In genomic region chr22:49224243-49224642, GRCh38 we compare ENCODE assay signal across 33 cellular contexts.
DNase-seq lines count a peak whose midpoint lies in the region; FAIRE-seq and TF ChIP-seq lines count a peak whose summit lies in the region.
"Had no signal": no experiment of that assay in that cellular context is flagged by ENCODE, and none has a peak within 500 bp of the region (broad histone marks: within the 10 kb centered on the region; RNA-seq: fewer than 3 reads in every experiment).

No MANE protein-coding gene starts in this region.

- H3K79me1 ChIP-seq in mesenchymal stem cell (replicated peaks; ENCODE audit: low read length, poor library complexity, severe bottlenecking): no peaks in the 10 kb centered on the region
- no peaks in the 10 kb centered on the region for H3K79me1 ChIP-seq in mesendoderm (ENCODE audit: low read length)

- H3K27me3 ChIP-seq in mesenchymal stem cell (ENCODE audit: control insufficient read depth in 1 of 2, insufficient read depth in 1 of 2, low read length in 2 of 2) (no peaks in the 10 kb centered on the region), small intestine (ENCODE audit: control insufficient read depth in 2 of 2, insufficient read depth in 2 of 2, low read length in 2 of 2) (peaks cover 0 to 2% of the 10 kb centered on the region in 2 donors), mesendoderm (ENCODE audit: insufficient read depth, low read length, poor library complexity) (no peaks in the 10 kb centered on the region)
- H3K27me3 ChIP-seq: BE2C; BLaER1; BLaER1 treated with 17β-estradiol and CSF1 and Interleukin-3, amounts not matched to agents 10 nM and 100 nM had no signal

- H3K18ac ChIP-seq in mesenchymal stem cell (ENCODE audit: low read depth in 1 of 2, low read length in 2 of 2) (no peak overlapping the region), mesendoderm (ENCODE audit: low read length) (no peak overlapping the region)

- 54% methylated on average over 4 of the region's 4 CpGs for WGBS in mesenchymal stem cell
- WGBS in small intestine, 3 donors: 70 to 80% (median 70%) methylated on average over 4 of the region's 4 CpGs
- no CpG with 5 or more reads among the region's 4 CpGs for WGBS in mesendoderm (ENCODE audit: extremely low coverage, insufficient coverage, low lambda C conversion rate)

- H3K36me3 ChIP-seq in HEK293 (ENCODE audit: control insufficient read depth in 2 of 2, insufficient read depth in 1 of 2, low read length in 2 of 2) (no peaks in the 10 kb centered on the region), mesenchymal stem cell (ENCODE audit: control insufficient read depth in 1 of 2, insufficient read depth in 2 of 2, low read depth in 1 of 2, low read length in 2 of 2) (no peaks in the 10 kb centered on the region), small intestine (ENCODE audit: control insufficient read depth in 2 of 2, insufficient read depth in 2 of 2, low read length in 2 of 2) (no peaks in the 10 kb centered on the region), mesendoderm (ENCODE audit: control insufficient read depth, insufficient read depth, low read length) (no peaks in the 10 kb centered on the region)
- H3K36me3 ChIP-seq: BE2C; BLaER1; BLaER1 treated with 17β-estradiol and CSF1 and Interleukin-3, amounts not matched to agents 10 nM and 100 nM had no signal

- no peak overlapping the region for H3K23ac ChIP-seq in mesenchymal stem cell (ENCODE audit: low read length in 2 of 2)
- H3K23ac ChIP-seq in mesendoderm (ENCODE audit: low read length): no peak overlapping the region

- H3K4me2 ChIP-seq in mesenchymal stem cell (ENCODE audit: low read length, poor library complexity, severe bottlenecking): no peak overlapping the region
- no peak overlapping the region for H3K4me2 ChIP-seq in mesendoderm (ENCODE audit: low read length)
- H3K4me2 ChIP-seq: A549; BLaER1; BLaER1 treated with 17β-estradiol and CSF1 and Interleukin-3, amounts not matched to agents 10 nM and 100 nM had no signal

- no peak overlapping the region for H2BK120ac ChIP-seq in mesenchymal stem cell (ENCODE audit: low read depth, low read length)
- no peak overlapping the region for H2BK120ac ChIP-seq in mesendoderm (ENCODE audit: low read depth, low read length)

- H2BK12ac ChIP-seq in mesenchymal stem cell (ENCODE audit: low read length in 2 of 2): no peak overlapping the region

- H3K9ac ChIP-seq in mesenchymal stem cell (ENCODE audit: low read length) (no peak overlapping the region), mesendoderm (ENCODE audit: low read length) (no peak overlapping the region)
- H3K9ac ChIP-seq: BLaER1; BLaER1 treated with 17β-estradiol and CSF1 and Interleukin-3, amounts not matched to agents 10 nM and 100 nM had no signal

- no peak overlapping the region for H2AFZ ChIP-seq in mesenchymal stem cell (ENCODE audit: low read depth, low read length)

- H3K4me1 ChIP-seq in HEK293 (ENCODE audit: control insufficient read depth, insufficient read depth, low read length) (no peaks in the 10 kb centered on the region), mesenchymal stem cell (ENCODE audit: control insufficient read depth, insufficient read depth, low read depth, low read length) (no peaks in the 10 kb centered on the region), small intestine (ENCODE audit: control insufficient read depth in 2 of 2, insufficient read depth in 1 of 2, low read depth in 1 of 2, low read length in 1 of 2) (no peaks in the 10 kb centered on the region), mesendoderm (ENCODE audit: control insufficient read depth, low read depth, low read length) (no peaks in the 10 kb centered on the region)
- H3K4me1 ChIP-seq: A549; BE2C; BLaER1; BLaER1 treated with 17β-estradiol and CSF1 and Interleukin-3, amounts not matched to agents 10 nM and 100 nM; Caco-2 had no signal

- H2BK15ac ChIP-seq in mesenchymal stem cell (ENCODE audit: low read depth, poor library complexity, severe bottlenecking): no peak overlapping the region
- no peak overlapping the region for H2BK15ac ChIP-seq in mesendoderm (replicated peaks; ENCODE audit: low read depth)

- no peak overlapping the region for H4K5ac ChIP-seq in mesendoderm (ENCODE audit: low read length)

- no peak overlapping the region for H3K14ac ChIP-seq in mesenchymal stem cell (ENCODE audit: low read length in 2 of 2)

- H3K4me3 ChIP-seq in HEK293 (ENCODE audit: low read depth, low read length) (no peak overlapping the region), mesenchymal stem cell (ENCODE audit: insufficient read depth in 1 of 2, low read depth in 1 of 2, low read length in 2 of 2) (no peak overlapping the region), small intestine (ENCODE audit: low read depth in 1 of 2, low read length in 2 of 2) (no peak overlapping the region), mesendoderm (ENCODE audit: low read length) (no peak overlapping the region)
- H3K4me3 ChIP-seq: A549; BLaER1; BLaER1 treated with 17β-estradiol and CSF1 and Interleukin-3, amounts not matched to agents 10 nM and 100 nM had no signal

- no peak overlapping the region for H3K27ac ChIP-seq in HEK293 (ENCODE audit: extremely low read depth, low read depth, low read length)
- H3K27ac ChIP-seq in mesenchymal stem cell (ENCODE audit: low read length, poor library complexity, severe bottlenecking): no peak overlapping the region
- no peak overlapping the region for H3K27ac ChIP-seq in small intestine (ENCODE audit: low read depth in 1 of 2, low read length in 1 of 2)
- no peak overlapping the region for H3K27ac ChIP-seq in mesendoderm (ENCODE audit: low read depth, low read length)
- H3K27ac ChIP-seq: 22Rv1; A549; BLaER1; BLaER1 treated with 17β-estradiol and CSF1 and Interleukin-3, amounts not matched to agents 10 nM and 100 nM; C4-2B had no signal

- DNase-seq in mesenchymal stem cell (no peak), urothelium cell line (ENCODE audit: low spot score) (no peak), small intestine (no peak), mesendoderm (no peak), retina (no peak)
- DNase-seq: 8988T; ACHN; AML-193; BE2C; C1 segment of cervical spinal cord; Caco-2; Calu3; CD4-positive, alpha-beta memory T cell; CD4-positive, alpha-beta T cell; CD4-positive, CD25-positive, alpha-beta regulatory T cell; CD8-positive, alpha-beta memory T cell; CD8-positive, alpha-beta T cell; COR-L47; DMS 273 treated with DMSO at 0.1 percent for 48 hours; DMS153; DMS53; DMS79; DMS79 treated with DMSO at 0.1 percent for 48 hours; DND-41; EL had no signal

- no peak for TF ChIP-seq CTCF in HEK293 (tag by site-specific recombination; IDR thresholded peaks at IDR 0.05)

- H3K9me3 ChIP-seq in HEK293 (ENCODE audit: control insufficient read depth, insufficient read depth, low read depth, low read length) (no peaks in the 10 kb centered on the region), mesenchymal stem cell (ENCODE audit: control insufficient read depth, low read length) (peaks cover 4% of the 10 kb centered on the region), small intestine (ENCODE audit: control insufficient read depth, low read depth) (no peaks in the 10 kb centered on the region)
- H3K9me3 ChIP-seq: BE2C; BLaER1; BLaER1 treated with 17β-estradiol and CSF1 and Interleukin-3, amounts not matched to agents 10 nM and 100 nM; Caco-2 had no signal

- H4K91ac ChIP-seq in mesenchymal stem cell (ENCODE audit: low read length): peak overlapping the region; percentile 15

- H3K79me2 ChIP-seq in mesendoderm (ENCODE audit: control insufficient read depth, insufficient read depth, low read length): no peaks in the 10 kb centered on the region

- FAIRE-seq in urothelium cell line (lab: Jason Lieb, UNC) (peak; percentile 46), small intestine (lab: Jason Lieb, UNC) (no peak)
- FAIRE-seq: A204.1, A549, D721Med had no signal

- CTCF ChIA-PET in HEK293 (lab: Yijun Ruan, JAX): no interaction called here

- POLR2A ChIA-PET in HEK293 (lab: Yijun Ruan, JAX): no interaction called here

- H4K8ac ChIP-seq in mesenchymal stem cell (ENCODE audit: low read length) (no peak overlapping the region), mesendoderm (ENCODE audit: low read depth, low read length) (no peak overlapping the region)

- H3K4ac ChIP-seq in mesenchymal stem cell (ENCODE audit: low read depth in 1 of 2, low read length in 2 of 2): no peak overlapping the region
- H3K4ac ChIP-seq in mesendoderm (ENCODE audit: low read depth, low read length): no peak overlapping the region

- H3K56ac ChIP-seq in mesendoderm (ENCODE audit: low read length): no peak overlapping the region

- H2AK5ac ChIP-seq in mesenchymal stem cell (ENCODE audit: low read length, severe bottlenecking) (no peak overlapping the region), mesendoderm (ENCODE audit: low read length) (no peak overlapping the region)

- H2BK5ac ChIP-seq in mesenchymal stem cell (ENCODE audit: low read depth, low read length, poor library complexity, severe bottlenecking) (no peak overlapping the region), mesendoderm (ENCODE audit: low read length) (no peak overlapping the region)

TF ChIP-seq in HEK293, 187 proteins besides CTCF, POLR2A, EP300 and RAD21:
- TF ChIP-seq ZNF335 (tag by site-specific recombination; conservative IDR thresholded peaks at IDR 0.05): no peak
- TF ChIP-seq ZNF366 (tag by site-specific recombination; conservative IDR thresholded peaks at IDR 0.05): peak; percentile 80
- TF ChIP-seq ZXDB (tag by site-specific recombination; IDR thresholded peaks at IDR 0.05): no peak
- no peak for TF ChIP-seq YY2 (tag by site-specific recombination; IDR thresholded peaks at IDR 0.05)
- TF ChIP-seq ZNF350 (tag by site-specific recombination; IDR thresholded peaks at IDR 0.05): no peak
- no peak for TF ChIP-seq ZFP69B (tag by site-specific recombination; IDR thresholded peaks at IDR 0.05)
- no peak for TF ChIP-seq ZNF202 (tag by site-specific recombination; IDR thresholded peaks at IDR 0.05; ENCODE audit: borderline replicate concordance)
- TF ChIP-seq ZBTB17 (tag by site-specific recombination; IDR thresholded peaks at IDR 0.05): peak; percentile 65
- no peak for TF ChIP-seq ZNF768 (tag by site-specific recombination; IDR thresholded peaks at IDR 0.05)
